Comparison of ENCODE assay signal across 14 cellular contexts in genomic region chr19:15498156-15498858, GRCh38. TPM values are rescaled to one million over a fixed set of nuclear protein-coding genes. Genes with fewer than 3 reads are reported as not detected.
A peak's percentile ranks its signal among the peaks of the same experiment; 100 is the strongest.
DNase-seq lines count a peak whose midpoint lies in the region; ATAC-seq and TF ChIP-seq lines count a peak whose summit lies in the region.
"Had no signal": no experiment of that assay in that cellular context is flagged by ENCODE, and none has a peak within 500 bp of the region (broad histone marks: within the 10 kb centered on the region; RNA-seq: fewer than 3 reads in every experiment).

No MANE protein-coding gene starts in this region.

- H3K36me3 ChIP-seq in ES-I3 (ENCODE audit: insufficient read depth, low read length) (no peaks in the 10 kb centered on the region), SK-N-MC (ENCODE audit: insufficient read depth, low read length) (no peaks in the 10 kb centered on the region)
- H3K36me3 ChIP-seq: BE2C had no signal

- H3K4me1 ChIP-seq in ES-I3 (ENCODE audit: insufficient read depth, low read length) = peaks cover 7% of the 10 kb centered on the region; the same call in 1 of the 2 replicates
- H3K4me1 ChIP-seq: BE2C, Caco-2 had no signal

- H3K9me3 ChIP-seq in ES-I3 (ENCODE audit: control insufficient read depth, insufficient read depth, low read length) = no peaks in the 10 kb centered on the region
- H3K9me3 ChIP-seq in SK-N-MC (ENCODE audit: low read depth, low read length) = no peaks in the 10 kb centered on the region
- H3K9me3 ChIP-seq: BE2C, Caco-2 had no signal

- H3K9me3 Mint-ChIP-seq in activated CD8-positive, alpha-beta T cell treated with anti-CD3 and anti-CD28 coated beads for 36 hours = no peaks in the 10 kb centered on the region
- H3K9me3 Mint-ChIP-seq: CD8-positive, alpha-beta memory T cell had no signal

- peak overlapping the region; percentile 68 for H3K27ac ChIP-seq in 22Rv1
- peak overlapping the region; percentile 37; the same call in 1 of the 2 replicates for H3K27ac ChIP-seq in SK-N-MC
- H3K27ac ChIP-seq: GM23248 had no signal

- ATAC-seq in left lobe of liver (peak; percentile 68), GM21515 (IDR thresholded peaks at IDR 0.05; ENCODE audit: unreplicated experiment) (no peak), GM19328 (IDR thresholded peaks at IDR 0.05; ENCODE audit: unreplicated experiment) (no peak)
- ATAC-seq in activated CD8-positive, alpha-beta T cell treated with anti-CD3 and anti-CD28 coated beads for 36 hours = no peak

- CTCF ChIA-PET in activated CD8-positive, alpha-beta T cell treated with anti-CD3 and anti-CD28 coated beads for 36 hours (lab: Charles Lee) = no interaction called here

- intact Hi-C loops in activated CD8-positive, alpha-beta T cell treated with anti-CD3 and anti-CD28 coated beads for 36 hours (cut with micrococcal nuclease) = no loop called here

- no peak for TF ChIP-seq CTCF in 22Rv1 (IDR thresholded peaks at IDR 0.05)
- no peak for TF ChIP-seq CTCF in activated CD8-positive, alpha-beta T cell treated with anti-CD3 and anti-CD28 coated beads for 36 hours (IDR thresholded peaks at IDR 0.05)

- peaks cover under 1% of the 10 kb centered on the region for H3K27me3 Mint-ChIP-seq in activated CD8-positive, alpha-beta T cell treated with anti-CD3 and anti-CD28 coated beads for 36 hours

- no peak overlapping the region for H3K4me3 Mint-ChIP-seq in activated CD8-positive, alpha-beta T cell treated with anti-CD3 and anti-CD28 coated beads for 36 hours
- H3K4me3 Mint-ChIP-seq: CD8-positive, alpha-beta memory T cell had no signal

- H3K4me3 ChIP-seq in SK-N-MC = no peak overlapping the region
- H3K4me3 ChIP-seq: GM23248 had no signal

- H3K4me1 Mint-ChIP-seq in activated CD8-positive, alpha-beta T cell treated with anti-CD3 and anti-CD28 coated beads for 36 hours (ENCODE audit: low read depth) = peaks cover 8% of the 10 kb centered on the region

- no peak overlapping the region for H3K27ac Mint-ChIP-seq in activated CD8-positive, alpha-beta T cell treated with anti-CD3 and anti-CD28 coated beads for 36 hours

- DNase-seq in SK-N-MC (ENCODE audit: low read depth, low spot score) = no peak
- peak; percentile 80 for DNase-seq in left lobe of liver (ENCODE audit: low spot score)
- DNase-seq in C1 segment of cervical spinal cord (lab: John Stamatoyannopoulos, UW) = no peak
- no peak for DNase-seq in activated CD8-positive, alpha-beta T cell treated with anti-CD3 and anti-CD28 coated beads for 36 hours
- DNase-seq: BE2C; Caco-2; CD8-positive, alpha-beta memory T cell; DND-41; GF-D8; GM23248 had no signal

- POLR2A ChIA-PET in activated CD8-positive, alpha-beta T cell treated with anti-CD3 and anti-CD28 coated beads for 36 hours (lab: Charles Lee) = interaction anchor here (0.7 kb wide), 1 partner anchor 27 kb away, joined by 3 read pairs; no protein-coding TSS in a partner anchor

- H3K36me3 Mint-ChIP-seq in activated CD8-positive, alpha-beta T cell treated with anti-CD3 and anti-CD28 coated beads for 36 hours (ENCODE audit: low read depth) = no peaks in the 10 kb centered on the region
- H3K36me3 Mint-ChIP-seq: CD8-positive, alpha-beta memory T cell had no signal

- H3K9ac ChIP-seq in ES-I3 (ENCODE audit: low read depth, low read length) = peak overlapping the region; percentile 61; the same call in 1 of the 2 replicates
- no peak overlapping the region for H3K9ac ChIP-seq in SK-N-MC (ENCODE audit: insufficient read length)
- H3K9ac ChIP-seq: GM23248 had no signal

RNA-seq across cellular contexts. Expression of gene CYP4F22, which starts 10.0 kb away (rescaled TPM):
- total RNA-seq in left lobe of liver = 1.5 TPM
- 1 to 10 TPM; 1.5 to 1.7 TPM for total RNA-seq in activated CD8-positive, alpha-beta T cell treated with anti-CD3 and anti-CD28 coated beads for 36 hours
- total RNA-seq: Caco-2, GM23248 had no signal

RNA-seq across cellular contexts. Expression of gene PGLYRP2, which starts 19.0 kb away (rescaled TPM):
- total RNA-seq in left lobe of liver = 65.8 TPM
- under 1 TPM; 0.25 to 0.27 TPM for total RNA-seq in activated CD8-positive, alpha-beta T cell treated with anti-CD3 and anti-CD28 coated beads for 36 hours
- total RNA-seq: Caco-2, GM23248 had no signal

RNA-seq across cellular contexts. Expression of gene RASAL3, which starts 34.0 kb away (rescaled TPM):
- total RNA-seq in left lobe of liver = 1.9 TPM
- total RNA-seq in activated CD8-positive, alpha-beta T cell treated with anti-CD3 and anti-CD28 coated beads for 36 hours = 10 to 100 TPM; 83.9 to 85.8 TPM
- total RNA-seq: Caco-2, GM23248 had no signal

RNA-seq across cellular contexts. Expression of gene WIZ, which starts 48.6 kb away (rescaled TPM):
- total RNA-seq in left lobe of liver = 18.7 TPM
- 10 to 100 TPM; 19.3 to 21.0 TPM for total RNA-seq in activated CD8-positive, alpha-beta T cell treated with anti-CD3 and anti-CD28 coated beads for 36 hours

Comparison
In these comparisons a context has a peak if more than half of its experiments do, and no peak if none do; other contexts are left out.
1. RNA of gene PGLYRP2, which starts 19.0 kb away (total RNA-seq): 65.8 TPM in left lobe of liver (single experiment); 0.25 to 0.27 TPM in activated CD8-positive, alpha-beta T cell treated with anti-CD3 and anti-CD28 coated beads for 36 hours; every median in the first group is over 10 times any median in the second.
2. RNA of gene RASAL3, which starts 34.0 kb away (total RNA-seq): 83.9 to 85.8 TPM in activated CD8-positive, alpha-beta T cell treated with anti-CD3 and anti-CD28 coated beads for 36 hours; 1.9 TPM in left lobe of liver (single experiment); every median in the first group is over 10 times any median in the second.